In the genomic region with DNA sequence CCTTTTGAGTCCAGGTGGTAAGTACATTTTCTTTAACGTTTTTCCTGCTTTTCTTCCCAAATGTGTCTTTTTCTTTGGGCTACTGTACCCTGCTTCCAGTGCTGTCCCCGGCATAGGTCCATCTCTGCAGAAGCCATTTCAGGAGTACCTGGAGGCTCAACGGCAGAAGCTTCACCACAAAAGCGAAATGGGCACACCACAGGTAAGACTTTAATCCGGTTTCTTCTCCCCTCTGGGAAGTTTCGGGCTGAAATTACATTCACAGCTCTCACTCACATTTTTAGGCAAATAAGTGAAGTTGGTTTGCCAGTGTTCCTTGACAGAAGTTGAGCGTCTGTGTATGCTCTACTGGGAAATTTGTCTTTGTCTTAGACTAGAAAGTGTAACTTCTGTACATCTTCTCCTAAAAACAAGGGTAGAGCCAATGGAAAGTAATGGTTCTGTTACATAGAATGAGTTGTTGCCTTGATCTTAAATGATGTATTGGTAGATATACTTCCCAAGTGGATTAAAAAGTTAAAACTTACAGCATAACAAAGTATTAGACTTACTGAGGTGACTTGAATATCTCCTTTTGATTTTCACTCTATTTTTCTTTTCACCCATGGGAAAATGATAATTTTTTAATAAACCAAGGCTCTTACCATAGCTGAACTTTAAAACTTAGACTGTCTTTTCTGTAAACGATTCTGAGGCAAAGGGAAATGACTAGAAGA, we compare ENCODE assay signal across 2 cellular contexts.
TF ChIP-seq lines count a peak whose summit lies in the region.

No MANE protein-coding gene starts in this region.

TF ChIP-seq in K562, 482 proteins besides CTCF, POLR2A, EP300 and RAD21 (continued from another document and continues in another):
- TF ChIP-seq AFF1 (IDR thresholded peaks at IDR 0.05; ENCODE audit: low read depth in 1 of 2, partially characterized antibody in 2 of 2), result peak; percentile 88 to 94
- peak; percentile 80 for TF ChIP-seq POLR2B (IDR thresholded peaks at IDR 0.05; ENCODE audit: low read depth, partially characterized antibody)
- 0 out of 2 replicates have a peak, but pooled peaks have one; percentile 22 for TF ChIP-seq ZNF77 (CRISPR knock-in tag; IDR thresholded peaks at IDR 0.05)
- TF ChIP-seq PHF8 (IDR thresholded peaks at IDR 0.05; ENCODE audit: borderline replicate concordance, low read length), result peak; percentile 33; the same call in 1 of the 2 replicates
- no peak for TF ChIP-seq REST (CRISPR knock-in tag; IDR thresholded peaks at IDR 0.05; ENCODE audit: low read depth)
- TF ChIP-seq ZBED1 (IDR thresholded peaks at IDR 0.05), result peak; percentile 84; the same call in 1 of the 2 replicates
- TF ChIP-seq, protein P1, sequence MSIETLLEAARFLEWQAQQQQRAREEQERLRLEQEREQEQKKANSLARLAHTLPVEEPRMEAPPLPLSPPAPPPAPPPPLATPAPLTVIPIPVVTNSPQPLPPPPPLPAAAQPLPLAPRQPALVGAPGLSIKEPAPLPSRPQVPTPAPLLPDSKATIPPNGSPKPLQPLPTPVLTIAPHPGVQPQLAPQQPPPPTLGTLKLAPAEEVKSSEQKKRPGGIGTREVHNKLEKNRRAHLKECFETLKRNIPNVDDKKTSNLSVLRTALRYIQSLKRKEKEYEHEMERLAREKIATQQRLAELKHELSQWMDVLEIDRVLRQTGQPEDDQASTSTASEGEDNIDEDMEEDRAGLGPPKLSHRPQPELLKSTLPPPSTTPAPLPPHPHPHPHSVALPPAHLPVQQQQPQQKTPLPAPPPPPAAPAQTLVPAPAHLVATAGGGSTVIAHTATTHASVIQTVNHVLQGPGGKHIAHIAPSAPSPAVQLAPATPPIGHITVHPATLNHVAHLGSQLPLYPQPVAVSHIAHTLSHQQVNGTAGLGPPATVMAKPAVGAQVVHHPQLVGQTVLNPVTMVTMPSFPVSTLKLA (conservative IDR thresholded peaks at IDR 0.05), result no peak
- TF ChIP-seq, protein P2, sequence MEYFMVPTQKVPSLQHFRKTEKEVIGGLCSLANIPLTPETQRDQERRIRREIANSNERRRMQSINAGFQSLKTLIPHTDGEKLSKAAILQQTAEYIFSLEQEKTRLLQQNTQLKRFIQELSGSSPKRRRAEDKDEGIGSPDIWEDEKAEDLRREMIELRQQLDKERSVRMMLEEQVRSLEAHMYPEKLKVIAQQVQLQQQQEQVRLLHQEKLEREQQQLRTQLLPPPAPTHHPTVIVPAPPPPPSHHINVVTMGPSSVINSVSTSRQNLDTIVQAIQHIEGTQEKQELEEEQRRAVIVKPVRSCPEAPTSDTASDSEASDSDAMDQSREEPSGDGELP (CRISPR knock-in tag; IDR thresholded peaks at IDR 0.05; ENCODE audit: borderline replicate concordance), result 0 out of 2 replicates have a peak, but pooled peaks have one; percentile 4
- peak; percentile 35; the same call in 1 of the 2 replicates for TF ChIP-seq GTF2A2 (tag; IDR thresholded peaks at IDR 0.05)

TF ChIP-seq in HepG2, 621 proteins besides CTCF, POLR2A, EP300 and RAD21 (continued from another document and continues in another):
- TF ChIP-seq TERF1 (CRISPR knock-in tag; IDR thresholded peaks at IDR 0.05) (0 out of 2 replicates have a peak, but pooled peaks have one; percentile 26), ZBTB25 (CRISPR knock-in tag; IDR thresholded peaks at IDR 0.05) (peak; percentile 41; the same call in 1 of the 2 replicates), KMT2A (CRISPR knock-in tag; IDR thresholded peaks at IDR 0.05) (peak; percentile 11; the same call in 1 of the 2 replicates), ZNF343 (CRISPR knock-in tag; IDR thresholded peaks at IDR 0.05) (0 out of 2 replicates have a peak, but pooled peaks have one; percentile 56), TEF (CRISPR knock-in tag; IDR thresholded peaks at IDR 0.05) (0 out of 2 replicates have a peak, but pooled peaks have one; percentile 11), ZFP36L1 (CRISPR knock-in tag; IDR thresholded peaks at IDR 0.05) (0 out of 2 replicates have a peak, but pooled peaks have one; percentile 70), CREB3 (CRISPR knock-in tag; IDR thresholded peaks at IDR 0.05) (peak; percentile 81; the same call in 1 of the 2 replicates), ZNF761 (CRISPR knock-in tag; conservative IDR thresholded peaks at IDR 0.05) (no peak), NFIC (IDR thresholded peaks at IDR 0.05; ENCODE audit: low read length) (no peak; the same call in none of the 2 replicates), ZZZ3 (CRISPR knock-in tag; IDR thresholded peaks at IDR 0.05; ENCODE audit: borderline replicate concordance) (no peak), ZNF574 (CRISPR knock-in tag; IDR thresholded peaks at IDR 0.05) (no peak), FOXK1 (CRISPR knock-in tag; IDR thresholded peaks at IDR 0.05; ENCODE audit: borderline replicate concordance, low read depth) (no peak), ZNF619 (CRISPR knock-in tag; IDR thresholded peaks at IDR 0.05) (no peak), ZNF317 (CRISPR knock-in tag; IDR thresholded peaks at IDR 0.05) (0 out of 2 replicates have a peak, but pooled peaks have one; percentile 6), ZBTB7A (CRISPR knock-in tag; IDR thresholded peaks at IDR 0.05) (0 out of 2 replicates have a peak, but pooled peaks have one; percentile 24), ARNT2 (CRISPR knock-in tag; IDR thresholded peaks at IDR 0.05; ENCODE audit: low read depth) (peak; percentile 67; the same call in 1 of the 2 replicates), ZNF558 (CRISPR knock-in tag; IDR thresholded peaks at IDR 0.05; ENCODE audit: borderline replicate concordance) (0 out of 2 replicates have a peak, but pooled peaks have one; percentile 59), ZNF768 (CRISPR knock-in tag; IDR thresholded peaks at IDR 0.05) (no peak), RARA (CRISPR knock-in tag; IDR thresholded peaks at IDR 0.05) (peak; percentile 9; the same call in 1 of the 2 replicates), KAT7 (CRISPR knock-in tag; IDR thresholded peaks at IDR 0.05; ENCODE audit: borderline replicate concordance) (peak; percentile 27; the same call in 1 of the 2 replicates), POLR2AphosphoS5 (IDR thresholded peaks at IDR 0.05; ENCODE audit: low read depth, low read length) (peak; percentile 63)
- TF ChIP-seq, protein P3, sequence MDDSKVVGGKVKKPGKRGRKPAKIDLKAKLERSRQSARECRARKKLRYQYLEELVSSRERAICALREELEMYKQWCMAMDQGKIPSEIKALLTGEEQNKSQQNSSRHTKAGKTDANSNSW (CRISPR knock-in tag; IDR thresholded peaks at IDR 0.05; ENCODE audit: borderline replicate concordance), result no peak
- TF ChIP-seq, protein P2 (IDR thresholded peaks at IDR 0.05; ENCODE audit: borderline replicate concordance, low read depth), result no peak
- TF ChIP-seq, protein P4, sequence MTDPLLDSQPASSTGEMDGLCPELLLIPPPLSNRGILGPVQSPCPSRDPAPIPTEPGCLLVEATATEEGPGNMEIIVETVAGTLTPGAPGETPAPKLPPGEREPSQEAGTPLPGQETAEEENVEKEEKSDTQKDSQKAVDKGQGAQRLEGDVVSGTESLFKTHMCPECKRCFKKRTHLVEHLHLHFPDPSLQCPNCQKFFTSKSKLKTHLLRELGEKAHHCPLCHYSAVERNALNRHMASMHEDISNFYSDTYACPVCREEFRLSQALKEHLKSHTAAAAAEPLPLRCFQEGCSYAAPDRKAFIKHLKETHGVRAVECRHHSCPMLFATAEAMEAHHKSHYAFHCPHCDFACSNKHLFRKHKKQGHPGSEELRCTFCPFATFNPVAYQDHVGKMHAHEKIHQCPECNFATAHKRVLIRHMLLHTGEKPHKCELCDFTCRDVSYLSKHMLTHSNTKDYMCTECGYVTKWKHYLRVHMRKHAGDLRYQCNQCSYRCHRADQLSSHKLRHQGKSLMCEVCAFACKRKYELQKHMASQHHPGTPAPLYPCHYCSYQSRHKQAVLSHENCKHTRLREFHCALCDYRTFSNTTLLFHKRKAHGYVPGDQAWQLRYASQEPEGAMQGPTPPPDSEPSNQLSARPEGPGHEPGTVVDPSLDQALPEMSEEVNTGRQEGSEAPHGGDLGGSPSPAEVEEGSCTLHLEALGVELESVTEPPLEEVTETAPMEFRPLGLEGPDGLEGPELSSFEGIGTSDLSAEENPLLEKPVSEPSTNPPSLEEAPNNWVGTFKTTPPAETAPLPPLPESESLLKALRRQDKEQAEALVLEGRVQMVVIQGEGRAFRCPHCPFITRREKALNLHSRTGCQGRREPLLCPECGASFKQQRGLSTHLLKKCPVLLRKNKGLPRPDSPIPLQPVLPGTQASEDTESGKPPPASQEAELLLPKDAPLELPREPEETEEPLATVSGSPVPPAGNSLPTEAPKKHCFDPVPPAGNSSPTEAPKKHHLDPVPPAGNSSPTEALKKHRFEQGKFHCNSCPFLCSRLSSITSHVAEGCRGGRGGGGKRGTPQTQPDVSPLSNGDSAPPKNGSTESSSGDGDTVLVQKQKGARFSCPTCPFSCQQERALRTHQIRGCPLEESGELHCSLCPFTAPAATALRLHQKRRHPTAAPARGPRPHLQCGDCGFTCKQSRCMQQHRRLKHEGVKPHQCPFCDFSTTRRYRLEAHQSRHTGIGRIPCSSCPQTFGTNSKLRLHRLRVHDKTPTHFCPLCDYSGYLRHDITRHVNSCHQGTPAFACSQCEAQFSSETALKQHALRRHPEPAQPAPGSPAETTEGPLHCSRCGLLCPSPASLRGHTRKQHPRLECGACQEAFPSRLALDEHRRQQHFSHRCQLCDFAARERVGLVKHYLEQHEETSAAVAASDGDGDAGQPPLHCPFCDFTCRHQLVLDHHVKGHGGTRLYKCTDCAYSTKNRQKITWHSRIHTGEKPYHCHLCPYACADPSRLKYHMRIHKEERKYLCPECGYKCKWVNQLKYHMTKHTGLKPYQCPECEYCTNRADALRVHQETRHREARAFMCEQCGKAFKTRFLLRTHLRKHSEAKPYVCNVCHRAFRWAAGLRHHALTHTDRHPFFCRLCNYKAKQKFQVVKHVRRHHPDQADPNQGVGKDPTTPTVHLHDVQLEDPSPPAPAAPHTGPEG (CRISPR knock-in tag; IDR thresholded peaks at IDR 0.05), result peak; percentile 46
